In genomic region chr10:11043446-11044127, GRCh38 we compare ENCODE assay signal across 18 cellular contexts. TPM values are rescaled to one million over a fixed set of nuclear protein-coding genes. Genes with fewer than 3 reads are reported as not detected.
DNase-seq lines count a peak whose midpoint lies in the region; ATAC-seq, FAIRE-seq and TF ChIP-seq lines count a peak whose summit lies in the region.
"Had no signal": no experiment of that assay in that cellular context is flagged by ENCODE, and none has a peak within 500 bp of the region (broad histone marks: within the 10 kb centered on the region; RNA-seq: fewer than 3 reads in every experiment).

No MANE protein-coding gene starts in this region.

- peaks cover 4% of the 10 kb centered on the region for H3K4me1 ChIP-seq in right cardiac atrium (ENCODE audit: control insufficient read depth, insufficient read depth, low read length)
- H3K4me1 ChIP-seq in Peyer's patch, result peaks cover 0 to 6% (median 0%) of the 10 kb centered on the region in 4 donors

- TF ChIP-seq POLR2A in Peyer's patch (IDR thresholded peaks at IDR 0.05), result no peak

- H3K27me3 Mint-ChIP-seq in neural crest cell (ENCODE audit: low read depth), result no peaks in the 10 kb centered on the region
- H3K27me3 Mint-ChIP-seq: CD4-positive, alpha-beta T cell had no signal

- ATAC-seq in left ventricle myocardium superior, result no peak
- no peak for ATAC-seq in right cardiac atrium
- no peak for ATAC-seq in GM21515 (IDR thresholded peaks at IDR 0.05; ENCODE audit: unreplicated experiment)
- ATAC-seq in HG03108 (IDR thresholded peaks at IDR 0.05; ENCODE audit: unreplicated experiment), result no peak
- ATAC-seq: GM12878 had no signal

- peak; percentile 7 for FAIRE-seq in bronchial epithelial cell (lab: Jason Lieb, UNC)
- FAIRE-seq: A204.1, GM12878, GM18507 had no signal

- H3K36me3 Mint-ChIP-seq in neural crest cell (ENCODE audit: low read depth), result peaks cover 14% of the 10 kb centered on the region

- peak overlapping the region; percentile 74 for H3K27ac Mint-ChIP-seq in neural crest cell (ENCODE audit: unreplicated experiment)
- H3K27ac Mint-ChIP-seq: B cell; CD4-positive, alpha-beta T cell had no signal

- peaks cover 4% of the 10 kb centered on the region for H3K9me3 Mint-ChIP-seq in neural crest cell
- H3K9me3 Mint-ChIP-seq: CD4-positive, alpha-beta T cell had no signal

- peaks cover 44% of the 10 kb centered on the region for H3K4me1 Mint-ChIP-seq in neural crest cell
- H3K4me1 Mint-ChIP-seq: B cell had no signal

- H3K27ac ChIP-seq in right cardiac atrium (ENCODE audit: low read length) (no peak overlapping the region), Peyer's patch (no peak overlapping the region)
- H3K27ac ChIP-seq: HL-60 had no signal

- DNase-seq in left ventricle myocardium superior, result peak; percentile 43
- no peak for DNase-seq in right cardiac atrium
- DNase-seq in bronchial epithelial cell (ENCODE audit: low read depth), result no peak
- no peak for DNase-seq in neural crest cell (ENCODE audit: low read depth, low spot score)
- no peak for DNase-seq in Peyer's patch
- DNase-seq: C1 segment of cervical spinal cord; Calu3; CD4-positive, alpha-beta T cell; DMS79; GOT3 had no signal

- no peak overlapping the region for H3K4me3 ChIP-seq in right cardiac atrium (ENCODE audit: low read length)
- no peak overlapping the region for H3K4me3 ChIP-seq in bronchial epithelial cell (ENCODE audit: low read depth, low read length)
- H3K4me3 ChIP-seq in Peyer's patch, result no peak overlapping the region
- H3K4me3 ChIP-seq: GM12878, HAP-1 had no signal

- H3K9me3 ChIP-seq in right cardiac atrium (ENCODE audit: control insufficient read depth, low read length) (no peaks in the 10 kb centered on the region), Peyer's patch (no peaks in the 10 kb centered on the region)
- H3K9me3 ChIP-seq: HAP-1 had no signal

- H3K27me3 ChIP-seq in right cardiac atrium (ENCODE audit: control insufficient read depth, insufficient read depth) (no peaks in the 10 kb centered on the region), bronchial epithelial cell (ENCODE audit: control insufficient read depth, insufficient read depth, low read length) (no peaks in the 10 kb centered on the region), Peyer's patch (no peaks in the 10 kb centered on the region)

- no peaks in the 10 kb centered on the region for H3K36me3 ChIP-seq in bronchial epithelial cell (ENCODE audit: control insufficient read depth, insufficient read depth, low read length)
- H3K36me3 ChIP-seq in Peyer's patch, result no peaks in the 10 kb centered on the region
- H3K36me3 ChIP-seq: HAP-1 had no signal

- no peak for TF ChIP-seq CTCF in bronchial epithelial cell (IDR thresholded peaks at IDR 0.05; ENCODE audit: insufficient read depth, low read length, severe bottlenecking)
- no peak for TF ChIP-seq CTCF in neural crest cell (conservative IDR thresholded peaks at IDR 0.05)
- TF ChIP-seq CTCF in Peyer's patch (IDR thresholded peaks at IDR 0.05), result no peak

- WGBS in right cardiac atrium, result 78% methylated on average over 23 of the region's 23 CpGs

- no peak overlapping the region for H3K4me3 Mint-ChIP-seq in neural crest cell
- H3K4me3 Mint-ChIP-seq: B cell; CD4-positive, alpha-beta T cell had no signal

- intact Hi-C loops in left ventricle myocardium superior (cut with micrococcal nuclease), result no loop called here
- intact Hi-C loops in right cardiac atrium (cut with DNase I), result no loop called here

RNA-seq across cellular contexts. Expression of gene CELF2, which starts 25.9 kb away (rescaled TPM):
- total RNA-seq in left ventricle myocardium superior (68.3 TPM), right cardiac atrium (10 to 100 TPM; 73.7 to 87.0 (median 81.1) TPM), bronchial epithelial cell (2.1 and 2.9 TPM in 2 replicates), neural crest cell (77.6 and 82.8 TPM in 2 replicates), Peyer's patch (100 to 1,000 TPM in 1 of 4 donors, 10 to 100 TPM in 3; 20.5 to 110 (median 40.7) TPM)
- polyA plus RNA-seq in right cardiac atrium, result 19.4 TPM
- total RNA-seq: Calu3 had no signal
